8 cellular contexts compared by ENCODE assay signal in genomic region chr17:10226930-10227695, GRCh38. TPM values are rescaled to one million over a fixed set of nuclear protein-coding genes. Genes with fewer than 3 reads are reported as not detected.
DNase-seq lines count a peak whose midpoint lies in the region; FAIRE-seq and TF ChIP-seq lines count a peak whose summit lies in the region.

No MANE protein-coding gene starts in this region.

- TF ChIP-seq CTCF in GM12865 (IDR thresholded peaks at IDR 0.05; ENCODE audit: insufficient read depth, low read depth, low read length, missing control alignments) (peak; percentile 93), esophagus squamous epithelium (IDR thresholded peaks at IDR 0.05) (peak; percentile 71 to 84 (median 72)), neutrophil (IDR thresholded peaks at IDR 0.05) (peak; percentile 88)

- no peaks in the 10 kb centered on the region for H3K4me1 ChIP-seq in esophagus squamous epithelium
- peaks cover 0 to 7% of the 10 kb centered on the region in 2 experiments for H3K4me1 ChIP-seq in neutrophil (ENCODE audit: control insufficient read depth in 1 of 2, insufficient read depth in 1 of 2, low read depth in 1 of 2, low read length in 1 of 2)

- no peak for TF ChIP-seq POLR2A in esophagus squamous epithelium (IDR thresholded peaks at IDR 0.05)

- H3K36me3 ChIP-seq in esophagus squamous epithelium (no peaks in the 10 kb centered on the region), neutrophil (no peaks in the 10 kb centered on the region)

- 21 to 50% methylated on average over 3 to 9 of the region's 15 CpGs for WGBS in esophagus squamous epithelium, 2 donors

- no peak overlapping the region for H3K4me3 ChIP-seq in GM12865 (ENCODE audit: low read depth, low read length)
- H3K4me3 ChIP-seq in esophagus squamous epithelium = no peak overlapping the region
- no peak overlapping the region for H3K4me3 ChIP-seq in neutrophil (ENCODE audit: low read depth in 1 of 2, low read length in 1 of 2)

- H3K27me3 ChIP-seq in esophagus squamous epithelium (no peaks in the 10 kb centered on the region), neutrophil (no peaks in the 10 kb centered on the region)

- FAIRE-seq in urothelium cell line (lab: Jason Lieb, UNC) (no peak), RCC 7860 (lab: Jason Lieb, UNC) (no peak)

- H3K27ac ChIP-seq in esophagus squamous epithelium = no peak overlapping the region
- H3K27ac ChIP-seq in neutrophil = no peak overlapping the region

- intact Hi-C loops in esophagus squamous epithelium (cut with DNase I) = loop anchor here (10.0 kb wide), 2 partner anchors 262 to 302 kb away; no protein-coding TSS in a partner anchor

- DNase-seq in GM12865 (ENCODE audit: low read depth) (peak; percentile 67), NAMALWA (ENCODE audit: low spot score) (peak; percentile 40), esophagus squamous epithelium (lab: John Stamatoyannopoulos, UW) (no peak), urothelium cell line (ENCODE audit: low spot score) (peak; percentile 60), RCC 7860 (ENCODE audit: low spot score) (no peak), dedifferentiated amniotic fluid mesenchymal stem cell (ENCODE audit: extremely low spot score) (no peak)
- DNase-seq in activated CD8-positive, alpha-beta memory T cell treated with anti-CD3 and anti-CD28 coated beads, Interleukin-2, amount 50 U/mL, for 48 hours = peak; percentile 85

- H3K9me3 ChIP-seq in esophagus squamous epithelium (peaks cover 0 to 4% (median 3%) of the 10 kb centered on the region in 3 donors), neutrophil (no peaks in the 10 kb centered on the region)

RNA-seq across cellular contexts. Expression of gene GAS7, which starts 28.7 kb away (rescaled TPM):
- 10 to 100 TPM; 16.8 to 39.1 (median 30.1) TPM for total RNA-seq in esophagus squamous epithelium

Comparison
In these comparisons a context has a peak if more than half of its experiments do, and no peak if none do; other contexts are left out.
1. DNase-seq: peak in GM12865 (single experiment), NAMALWA (single experiment), activated CD8-positive, alpha-beta memory T cell treated with anti-CD3 and anti-CD28 coated beads, Interleukin-2, amount 50 U/mL, for 48 hours (single experiment) and urothelium cell line (single experiment); none in esophagus squamous epithelium (single experiment), RCC 7860 (single experiment) and dedifferentiated amniotic fluid mesenchymal stem cell (single experiment).
2. Peak in every context shown above with its lines, with median percentiles within 50 percentile points of each other: CTCF ChIP-seq.